ENCODE assay signal across 7 cellular contexts in genomic region chr15:43329222-43329959, GRCh38. TPM values are rescaled to one million over a fixed set of nuclear protein-coding genes. Genes with fewer than 3 reads are reported as not detected.
DNase-seq lines count a peak whose midpoint lies in the region; ATAC-seq and TF ChIP-seq lines count a peak whose summit lies in the region.

No MANE protein-coding gene starts in this region.

- POLR2A ChIA-PET in PC-9 (lab: Charles Lee; ENCODE audit: unreplicated experiment): interaction anchor here (0.7 kb wide), 1 partner anchor 105 kb away, joined by 7 read pairs; no protein-coding TSS in a partner anchor

- H3K9me3 ChIP-seq in PC-9 (ENCODE audit: insufficient read depth, low read depth) (no peaks in the 10 kb centered on the region), lung (ENCODE audit: control insufficient read depth in 2 of 2, insufficient read depth in 1 of 2, low read length in 1 of 2) (no peaks in the 10 kb centered on the region), suprapubic skin (no peaks in the 10 kb centered on the region)

- WGBS in lung, 2 donors: 13 to 23% methylated on average over 37 to 38 of the region's 38 CpGs
- WGBS in suprapubic skin: 14% methylated on average over 27 of the region's 38 CpGs

- no peaks in the 10 kb centered on the region for H3K36me3 ChIP-seq in PC-9 (ENCODE audit: low read depth)
- peaks cover 0 to 2% of the 10 kb centered on the region in 2 donors for H3K36me3 ChIP-seq in lung (ENCODE audit: control insufficient read depth in 2 of 2, insufficient read depth in 2 of 2, low read length in 2 of 2)
- H3K36me3 ChIP-seq in suprapubic skin: no peaks in the 10 kb centered on the region

- no peak for DNase-seq in GM12864 (ENCODE audit: low read depth)
- no peak for DNase-seq in PC-9
- DNase-seq in choroid plexus epithelial cell (ENCODE audit: low read depth): peak; percentile 68
- peak; percentile 29 for DNase-seq in lung (ENCODE audit: low spot score)
- no peak for DNase-seq in suprapubic skin (ENCODE audit: low spot score in 2 of 2)
- no peak for DNase-seq in KG1 (lab: John Stamatoyannopoulos, UW)
- no peak for DNase-seq in SK-N-DZ (ENCODE audit: low spot score)

- intact Hi-C loops in PC-9 (cut with micrococcal nuclease; ENCODE audit: unreplicated experiment): no loop called here

- CTCF ChIA-PET in PC-9 (lab: Charles Lee): no interaction called here

- H3F3A ChIP-seq in PC-9 (ENCODE audit: insufficient read depth, low read depth): no peaks in the 10 kb centered on the region

- H3K4me2 ChIP-seq in PC-9: peak overlapping the region; percentile 85

- H3K4me1 ChIP-seq in PC-9 (replicated peaks; ENCODE audit: insufficient read depth) (peaks cover 17% of the 10 kb centered on the region), lung (ENCODE audit: control insufficient read depth in 2 of 2, insufficient read depth in 2 of 2, low read length in 2 of 2) (peaks cover 11 to 19% of the 10 kb centered on the region in 2 donors), suprapubic skin (peaks cover 23% of the 10 kb centered on the region)

- TF ChIP-seq EP300 in suprapubic skin (IDR thresholded peaks at IDR 0.05): no peak

- no peaks in the 10 kb centered on the region for H3K9me2 ChIP-seq in PC-9 (ENCODE audit: insufficient read depth)

- H4K20me1 ChIP-seq in PC-9 (ENCODE audit: insufficient read depth): no peaks in the 10 kb centered on the region; the same call in 1 of the 2 replicates

- peak overlapping the region; percentile 65 for H3K4me3 ChIP-seq in GM12864 (ENCODE audit: low read depth, low read length)
- H3K4me3 ChIP-seq in PC-9: peak overlapping the region; percentile 86
- H3K4me3 ChIP-seq in choroid plexus epithelial cell (ENCODE audit: low read depth, low read length): peak overlapping the region; percentile 86
- H3K4me3 ChIP-seq in lung: peak overlapping the region; percentile 95
- peak overlapping the region; percentile 79 for H3K4me3 ChIP-seq in suprapubic skin

- H3K79me2 ChIP-seq in PC-9 (ENCODE audit: low read depth): peaks cover 19% of the 10 kb centered on the region

- ATAC-seq in lung (ENCODE audit: insufficient read depth, low FRiP score): no peak

- no peak for TF ChIP-seq POLR2A in suprapubic skin (IDR thresholded peaks at IDR 0.05)

- H3K27me3 ChIP-seq in PC-9 (ENCODE audit: insufficient read depth, low read depth) (no peaks in the 10 kb centered on the region), lung (ENCODE audit: control insufficient read depth, insufficient read depth) (no peaks in the 10 kb centered on the region), suprapubic skin (no peaks in the 10 kb centered on the region)

- TF ChIP-seq CTCF in GM12864 (IDR thresholded peaks at IDR 0.05; ENCODE audit: low read depth, low read length, missing control alignments) (no peak), PC-9 (conservative IDR thresholded peaks at IDR 0.05) (no peak), choroid plexus epithelial cell (conservative IDR thresholded peaks at IDR 0.05; ENCODE audit: low read depth, low read length) (no peak), lung (IDR thresholded peaks at IDR 0.05; ENCODE audit: control extremely low read depth, extremely low read depth) (no peak), suprapubic skin (IDR thresholded peaks at IDR 0.05) (no peak)

- peak overlapping the region; percentile 96 for H2AFZ ChIP-seq in PC-9

- BruUV-seq in PC-9 (replicated peaks; lab: Mats Ljungman, UMichigan): no TSS peak

- peak overlapping the region; percentile 62 for H3K27ac ChIP-seq in PC-9
- peak overlapping the region; percentile 97 to 100 for H3K27ac ChIP-seq in lung (ENCODE audit: low read depth in 1 of 2, low read length in 1 of 2)
- H3K27ac ChIP-seq in suprapubic skin: peak overlapping the region; percentile 94

RNA-seq across cellular contexts. Expression of gene LCMT2, which starts 1.0 kb away (rescaled TPM):
- 4.7 and 6.4 TPM in 2 replicates for total RNA-seq in PC-9 (2021)
- total RNA-seq in lung: 10 to 100 TPM in 1 of 2 donors, 1 to 10 TPM in 1; 3.4 to 10.6 TPM
- 1 to 10 TPM; 3.3 to 5.4 TPM for polyA plus RNA-seq in lung
- 1 to 10 TPM; 3.2 to 5.7 (median 5.6) TPM for total RNA-seq in suprapubic skin
- polyA plus RNA-seq in SK-N-DZ (2014; cell fraction: cytosol; rRNA removed): 8.7 and 10.8 TPM in 2 replicates
- polyA plus RNA-seq in SK-N-DZ (2014; cell fraction: nucleus; rRNA removed): 4.0 and 5.7 TPM in 2 replicates

RNA-seq across cellular contexts. Expression of gene TGM7, which starts 27.3 kb away (rescaled TPM):
- total RNA-seq in PC-9 (2021) (not detected in 2 replicates), lung (not detected), suprapubic skin (not detected)
- not detected for polyA plus RNA-seq in lung
- polyA plus RNA-seq in SK-N-DZ (2014; cell fraction: cytosol; rRNA removed): not detected in 2 replicates
- polyA plus RNA-seq in SK-N-DZ (2014; cell fraction: nucleus; rRNA removed): not detected in 2 replicates

RNA-seq across cellular contexts. Expression of gene ZSCAN29, which starts 41.5 kb away (rescaled TPM):
- total RNA-seq in PC-9 (2021): 36.3 and 37.9 TPM in 2 replicates
- 10 to 100 TPM; 20.1 to 37.7 TPM for total RNA-seq in lung
- polyA plus RNA-seq in lung: 1 to 10 TPM; 6.4 to 7.5 TPM
- 10 to 100 TPM in 3 of 4 donors, 1 to 10 TPM in 1; 7.7 to 21.1 (median 16.2) TPM for total RNA-seq in suprapubic skin
- polyA plus RNA-seq in SK-N-DZ (2014; cell fraction: cytosol; rRNA removed): 30.0 and 31.4 TPM in 2 replicates
- polyA plus RNA-seq in SK-N-DZ (2014; cell fraction: nucleus; rRNA removed): 21.9 and 30.2 TPM in 2 replicates

RNA-seq across cellular contexts. Expression of gene TUBGCP4, which starts 41.5 kb away (rescaled TPM):
- total RNA-seq in PC-9 (2021) (25.3 and 30.8 TPM in 2 replicates), lung (10 to 100 TPM; 16.5 to 17.0 TPM), suprapubic skin (10 to 100 TPM; 13.0 to 28.5 (median 22.2) TPM)
- 1 to 10 TPM; 5.4 to 7.6 TPM for polyA plus RNA-seq in lung
- 7.0 and 10.1 TPM in 2 replicates for polyA plus RNA-seq in SK-N-DZ (2014; cell fraction: cytosol; rRNA removed)
- polyA plus RNA-seq in SK-N-DZ (2014; cell fraction: nucleus; rRNA removed): 8.7 and 24.5 TPM in 2 replicates

Comparison
In these comparisons a context has a peak if more than half of its experiments do, and no peak if none do; other contexts are left out.
1. DNase-seq: peak in choroid plexus epithelial cell (single experiment) and lung (single experiment); none in GM12864 (single experiment), PC-9 (0 of 2), suprapubic skin (0 of 2), KG1 (single experiment) and SK-N-DZ (single experiment).
2. Peak in every context shown above with its lines, with median percentiles within 50 percentile points of each other: H3K4me3 ChIP-seq and H3K27ac ChIP-seq.